In genomic region chr2:148875387-148876051, GRCh38 we compare ENCODE assay signal across 9 cellular contexts. TPM values are rescaled to one million over a fixed set of nuclear protein-coding genes. Genes with fewer than 3 reads are reported as not detected.
DNase-seq lines count a peak whose midpoint lies in the region; ATAC-seq and TF ChIP-seq lines count a peak whose summit lies in the region.
"Had no signal": no experiment of that assay in that cellular context is flagged by ENCODE, and none has a peak within 500 bp of the region (broad histone marks: within the 10 kb centered on the region; RNA-seq: fewer than 3 reads in every experiment).

No MANE protein-coding gene starts in this region.

- POLR2A ChIA-PET in activated CD8-positive, alpha-beta T cell treated with anti-CD3 and anti-CD28 coated beads, Interleukin-2, amount 10 ng/mL, durations not matched to agents 7 days and 5 days (lab: Charles Lee), result no interaction called here

- H3K27ac ChIP-seq in iPS-20b (ENCODE audit: low read length) (no peak overlapping the region), suprapubic skin (no peak overlapping the region)

- H3K36me3 Mint-ChIP-seq in activated CD8-positive, alpha-beta T cell treated with anti-CD3 and anti-CD28 coated beads, Interleukin-2, amount 10 ng/mL, durations not matched to agents 7 days and 5 days (ENCODE audit: low read depth), result peaks cover 2% of the 10 kb centered on the region

- CTCF ChIA-PET in activated CD8-positive, alpha-beta T cell treated with anti-CD3 and anti-CD28 coated beads, Interleukin-2, amount 10 ng/mL, durations not matched to agents 7 days and 5 days (lab: Charles Lee), result no interaction called here

- H3K4me1 Mint-ChIP-seq in activated CD8-positive, alpha-beta T cell treated with anti-CD3 and anti-CD28 coated beads, Interleukin-2, amount 10 ng/mL, durations not matched to agents 7 days and 5 days (ENCODE audit: low read depth), result peaks cover 11% of the 10 kb centered on the region

- H3K4me3 ChIP-seq in iPS-20b (ENCODE audit: low read length) (peak overlapping the region; percentile 84), suprapubic skin (peak overlapping the region; percentile 46)
- H3K4me3 ChIP-seq: lung had no signal

- H3K9me3 Mint-ChIP-seq in activated CD8-positive, alpha-beta T cell treated with anti-CD3 and anti-CD28 coated beads, Interleukin-2, amount 10 ng/mL, durations not matched to agents 7 days and 5 days (ENCODE audit: insufficient read depth), result no peaks in the 10 kb centered on the region

- H3K9ac ChIP-seq in iPS-20b (ENCODE audit: low read depth, low read length), result peak overlapping the region; percentile 85; the same call in 1 of the 2 replicates

- H3K27ac Mint-ChIP-seq in activated CD8-positive, alpha-beta T cell treated with anti-CD3 and anti-CD28 coated beads, Interleukin-2, amount 10 ng/mL, durations not matched to agents 7 days and 5 days, result no peak overlapping the region

- WGBS in suprapubic skin, result no CpG with 5 or more reads among the region's 74 CpGs

- ATAC-seq in GM19043 (IDR thresholded peaks at IDR 0.05; ENCODE audit: low read depth, unreplicated experiment) (peak; percentile 30), HG03135 (IDR thresholded peaks at IDR 0.05; ENCODE audit: unreplicated experiment) (peak; percentile 26), esophagus mucosa (no peak)
- ATAC-seq in activated CD8-positive, alpha-beta T cell treated with anti-CD3 and anti-CD28 coated beads, Interleukin-2, amount 10 ng/mL, durations not matched to agents 7 days and 5 days, result peak; percentile 26

- no peak for TF ChIP-seq POLR2A in suprapubic skin (IDR thresholded peaks at IDR 0.05)

- peaks cover 3% of the 10 kb centered on the region; the same call in 1 of the 2 replicates for H3K4me1 ChIP-seq in iPS-20b (ENCODE audit: insufficient read depth, low read length)
- peaks cover 28% of the 10 kb centered on the region for H3K4me1 ChIP-seq in suprapubic skin

- H3K36me3 ChIP-seq in iPS-20b (ENCODE audit: insufficient read depth, low read depth, low read length), result no peaks in the 10 kb centered on the region; the same call in 1 of the 2 replicates
- no peaks in the 10 kb centered on the region for H3K36me3 ChIP-seq in suprapubic skin

- TF ChIP-seq EP300 in suprapubic skin (IDR thresholded peaks at IDR 0.05), result no peak

- H3K9me3 ChIP-seq in iPS-20b (ENCODE audit: insufficient read depth, low read depth, low read length) (peaks cover 4% of the 10 kb centered on the region), suprapubic skin (no peaks in the 10 kb centered on the region)

- TF ChIP-seq CTCF in suprapubic skin (IDR thresholded peaks at IDR 0.05), result no peak

- H3K27me3 Mint-ChIP-seq in activated CD8-positive, alpha-beta T cell treated with anti-CD3 and anti-CD28 coated beads, Interleukin-2, amount 10 ng/mL, durations not matched to agents 7 days and 5 days (ENCODE audit: low read depth), result peaks cover 32% of the 10 kb centered on the region

- peak; percentile 59 for DNase-seq in COR-L47 (lab: John Stamatoyannopoulos, UW)
- no peak for DNase-seq in activated CD8-positive, alpha-beta T cell treated with anti-CD3 and anti-CD28 coated beads, Interleukin-2, amount 10 ng/mL, durations not matched to agents 7 days and 5 days
- DNase-seq in suprapubic skin (ENCODE audit: low spot score in 2 of 2), result no peak
- no peak for DNase-seq in DMS114 treated with DMSO at 0.1 percent for 48 hours (lab: John Stamatoyannopoulos, UW; ENCODE audit: unreplicated experiment)

- H3K27me3 ChIP-seq in iPS-20b (ENCODE audit: insufficient read depth, low read length) (peaks cover 28% of the 10 kb centered on the region), suprapubic skin (peaks cover 52% of the 10 kb centered on the region)

- peak overlapping the region; percentile 77 for H3K4me3 Mint-ChIP-seq in activated CD8-positive, alpha-beta T cell treated with anti-CD3 and anti-CD28 coated beads, Interleukin-2, amount 10 ng/mL, durations not matched to agents 7 days and 5 days

RNA-seq across cellular contexts. Expression of gene KIF5C, which starts 0.5 kb away (rescaled TPM):
- 1 to 10 TPM; 4.4 to 6.5 TPM for total RNA-seq in activated CD8-positive, alpha-beta T cell treated with anti-CD3 and anti-CD28 coated beads, Interleukin-2, amount 10 ng/mL, durations not matched to agents 7 days and 5 days
- total RNA-seq in suprapubic skin (1 to 10 TPM in 3 of 4 donors, under 1 TPM in 1; 0.30 to 3.2 (median 1.5) TPM), esophagus mucosa (0.08 TPM)
